Comparison of ENCODE assay signal across 27 cellular contexts in genomic region chr1:37948160-37948559, GRCh38. TPM values are rescaled to one million over a fixed set of nuclear protein-coding genes. Genes with fewer than 3 reads are reported as not detected.
DNase-seq lines count a peak whose midpoint lies in the region; ATAC-seq, FAIRE-seq and TF ChIP-seq lines count a peak whose summit lies in the region.
"Had no signal": no experiment of that assay in that cellular context is flagged by ENCODE, and none has a peak within 500 bp of the region (broad histone marks: within the 10 kb centered on the region; RNA-seq: fewer than 3 reads in every experiment).

No MANE protein-coding gene starts in this region.

- H2AFZ ChIP-seq in GM12878 (ENCODE audit: control insufficient read depth, low read depth, low read length) (peak overlapping the region; percentile 3), H9 (ENCODE audit: low read length) (no peak overlapping the region)

- SMC1A ChIA-PET in GM12878 (lab: Charles Lee; ENCODE audit: uncharacterized antibody, unreplicated experiment): interaction anchor here (1.2 to 3.1 kb wide), 9 partner anchors 10 to 75 kb away, joined by 3 to 17 read pairs (median 5); no protein-coding TSS in a partner anchor

- no peaks in the 10 kb centered on the region for H3K79me1 ChIP-seq in H9 (ENCODE audit: insufficient read depth, low read depth, low read length, poor library complexity, severe bottlenecking)

- H3K79me2 ChIP-seq in GM12878 (ENCODE audit: control insufficient read depth, insufficient read depth, low read length) (peaks cover 5% of the 10 kb centered on the region; the same call in 1 of the 2 replicates), H9 (ENCODE audit: insufficient read depth, low read length) (no peaks in the 10 kb centered on the region)

- TF ChIP-seq CTCF in GM12878 (IDR thresholded peaks at IDR 0.05 in 2 of 3, conservative IDR thresholded peaks at IDR 0.05 in 1 of 3; ENCODE audit: control insufficient read depth in 2 of 3, extremely low read depth in 1 of 3, insufficient read depth in 1 of 3, low read depth in 3 of 3, low read length in 3 of 3) (no peak), spleen (IDR thresholded peaks at IDR 0.05 in 8 of 11, conservative IDR thresholded peaks at IDR 0.05 in 3 of 11) (no peak), chondrocyte (IDR thresholded peaks at IDR 0.05) (no peak), H9 (conservative IDR thresholded peaks at IDR 0.05) (no peak)

- no peaks in the 10 kb centered on the region for H3K27me3 ChIP-seq in GM12878 (replicated peaks in 1 of 2; ENCODE audit: control insufficient read depth in 2 of 2, insufficient read depth in 2 of 2, low read length in 1 of 2)
- no peaks in the 10 kb centered on the region for H3K27me3 ChIP-seq in spleen (replicated peaks in 1 of 7)
- H3K27me3 ChIP-seq in H9 (ENCODE audit: insufficient read depth, low read length): no peaks in the 10 kb centered on the region
- H3K27me3 ChIP-seq: upper lobe of left lung had no signal

- no peak overlapping the region for H2BK12ac ChIP-seq in H9 (ENCODE audit: insufficient read length, low read depth, low read length)

- no peak for TF ChIP-seq RAD21 in GM12878 (IDR thresholded peaks at IDR 0.05; ENCODE audit: insufficient read depth, low read depth, low read length)

- CTCF ChIA-PET in GM12878 (lab: Yijun Ruan, JAX): interaction anchor here (1.3 to 4.5 kb wide), 9 partner anchors 11 to 88 kb away, joined by 3 to 15 read pairs (median 6); partner anchors contain the start of genes MTF1 and SF3A3

- H3K27me3 Mint-ChIP-seq in T-helper 1 cell treated with Interleukin-12 subunit alpha and Interleukin-12 subunit beta and Interleukin-4 antibody, amounts not matched to agents 30 μg/mL and 1 μg/mL, for 36 hours (ENCODE audit: low read depth): no peaks in the 10 kb centered on the region
- no peaks in the 10 kb centered on the region for H3K27me3 Mint-ChIP-seq in chondrocyte (ENCODE audit: low read depth)
- no peaks in the 10 kb centered on the region for H3K27me3 Mint-ChIP-seq in H9 (ENCODE audit: low read depth)
- H3K27me3 Mint-ChIP-seq: progenitor cell of endocrine pancreas had no signal

- no peak overlapping the region for H3K14ac ChIP-seq in H9 (ENCODE audit: insufficient read depth, low read length)

- no peak overlapping the region for H4K91ac ChIP-seq in H9 (ENCODE audit: insufficient read length, low read depth, low read length)

- in situ Hi-C loops in GM12878 (cut with MboI): no loop called here

- no peak for TF ChIP-seq POLR2A in GM12878 (IDR thresholded peaks at IDR 0.05; ENCODE audit: low read depth, low read length)
- TF ChIP-seq POLR2A in spleen (IDR thresholded peaks at IDR 0.05): no peak

- H2BK120ac ChIP-seq in H9 (ENCODE audit: low read depth, low read length, poor library complexity, severe bottlenecking): no peak overlapping the region

- no peak overlapping the region for H2AK5ac ChIP-seq in H9 (ENCODE audit: insufficient read length, low read length)

- no peak overlapping the region for H3T11ph ChIP-seq in H9 (ENCODE audit: low read length)

- no peak overlapping the region for H3K18ac ChIP-seq in H9 (ENCODE audit: insufficient read length, low read depth, low read length)

- no peak overlapping the region for H3K56ac ChIP-seq in H9 (ENCODE audit: insufficient read length, low read depth, low read length)

- H3K9me3 Mint-ChIP-seq in T-helper 1 cell treated with Interleukin-12 subunit alpha and Interleukin-12 subunit beta and Interleukin-4 antibody, amounts not matched to agents 30 μg/mL and 1 μg/mL, for 36 hours: no peaks in the 10 kb centered on the region
- no peaks in the 10 kb centered on the region for H3K9me3 Mint-ChIP-seq in chondrocyte (ENCODE audit: low read depth)
- H3K9me3 Mint-ChIP-seq in H9: no peaks in the 10 kb centered on the region
- H3K9me3 Mint-ChIP-seq: CD8-positive, alpha-beta memory T cell had no signal

- no peak overlapping the region for H3K4ac ChIP-seq in H9 (ENCODE audit: low read depth, low read length)

- peak overlapping the region; percentile 41 for H3K27ac Mint-ChIP-seq in T-helper 1 cell treated with Interleukin-12 subunit alpha and Interleukin-12 subunit beta and Interleukin-4 antibody, amounts not matched to agents 30 μg/mL and 1 μg/mL, for 36 hours
- no peak overlapping the region for H3K27ac Mint-ChIP-seq in chondrocyte (ENCODE audit: unreplicated experiment)
- no peak overlapping the region for H3K27ac Mint-ChIP-seq in H9
- H3K27ac Mint-ChIP-seq: progenitor cell of endocrine pancreas had no signal

- no peak overlapping the region for H3K23ac ChIP-seq in H9 (ENCODE audit: insufficient read length, low read depth, low read length)

- WGBS in GM12878 (ENCODE audit: insufficient coverage, insufficient replicate concordance, low lambda C conversion rate, missing lambda C conversion rate): 19% methylated on average over 2 of the region's 2 CpGs
- WGBS in spleen, 5 donors: 59 to 75% (median 63%) methylated on average over 2 of the region's 2 CpGs
- WGBS in H9 (ENCODE audit: extremely low coverage, insufficient read length, low lambda C conversion rate): no CpG with 5 or more reads among the region's 2 CpGs

- DNase-seq in T-helper 1 cell: no peak
- DNase-seq in NCI-H526 treated with DMSO at 0.1 percent for 48 hours (lab: John Stamatoyannopoulos, UW): peak; percentile 79
- no peak for DNase-seq in GM12878 (ENCODE audit: low read depth, low spot score)
- no peak for DNase-seq in spleen
- DNase-seq in chondrocyte (ENCODE audit: low spot score): no peak
- no peak for DNase-seq in H9
- DNase-seq: activated CD4-positive, CD25-positive, alpha-beta regulatory T cell treated with anti-CD3 and anti-CD28 coated beads, Interleukin-2, amount 50 U/mL, for 72 hours; activated naive CD4-positive, alpha-beta T cell treated with anti-CD3 and anti-CD28 coated beads, Interleukin-2, amount 50 U/mL, for 16 hours; CD8-positive, alpha-beta memory T cell; cerebellar nuclear complex; GDM1; NCI-H1048; NCI-H187 treated with DMSO at 0.1 percent for 48 hours; NCI-H2227 treated with DMSO at 0.1 percent for 48 hours; NCI-H774; PC-3; SHP77; upper lobe of left lung had no signal

- BruUV-seq in GM12878 (replicated peaks; lab: Mats Ljungman, UMichigan): no TSS peak

- no peak overlapping the region for H3K9ac ChIP-seq in GM12878 (ENCODE audit: control insufficient read depth, insufficient read depth, low read length)
- H3K9ac ChIP-seq in H9 (ENCODE audit: extremely low read depth, insufficient read length, low read length): no peak overlapping the region

- intact Hi-C loops in GM12878 (cut with micrococcal nuclease; ENCODE audit: unreplicated experiment) (no loop called here), spleen (cut with DNase I; ENCODE audit: low total_unique reads) (no loop called here)

- no peak for ATAC-seq in GM12878
- no peak for ATAC-seq in HG03442 (IDR thresholded peaks at IDR 0.05; ENCODE audit: unreplicated experiment)
- ATAC-seq: PC-3, sciatic nerve had no signal

- POLR2A ChIA-PET in GM12878 (lab: Charles Lee): interaction anchor here (0.9 to 2.9 kb wide), 4 partner anchors 10 to 25 kb away, joined by 3 to 17 read pairs (median 3); no protein-coding TSS in a partner anchor

- no peak overlapping the region for H2BK15ac ChIP-seq in H9 (ENCODE audit: low read depth, low read length)

- H2BK5ac ChIP-seq in H9 (ENCODE audit: insufficient read length, low read length): no peak overlapping the region

- RAD21 ChIA-PET in GM12878 (lab: Charles Lee; ENCODE audit: unreplicated experiment): interaction anchor here (2.2 to 4.4 kb wide), 2 partner anchors 21 to 47 kb away, joined by 13 to 28 read pairs; no protein-coding TSS in a partner anchor

- H3K4me3 ChIP-seq in GM12878 (no peak overlapping the region), spleen (no peak overlapping the region)
- H3K4me3 ChIP-seq: lung, upper lobe of left lung had no signal

- H3K27ac ChIP-seq in GM12878 (ENCODE audit: control insufficient read depth, insufficient read depth): peak overlapping the region; percentile 43
- peak overlapping the region in 5 of 8 donors; percentile 88 to 93 (median 88) for H3K27ac ChIP-seq in spleen
- no peak overlapping the region for H3K27ac ChIP-seq in H9 (ENCODE audit: insufficient read length, low read depth, low read length)
- H3K27ac ChIP-seq: 22Rv1, epithelial cell of prostate had no signal

- no peak for TF ChIP-seq EP300 in GM12878 (IDR thresholded peaks at IDR 0.05; ENCODE audit: borderline replicate concordance in 1 of 2, control insufficient read depth in 1 of 2, low read depth in 2 of 2, low read length in 2 of 2)

- H4K8ac ChIP-seq in H9 (replicated peaks; ENCODE audit: insufficient read length, low read depth, low read length): no peak overlapping the region

- H3K4me3 Mint-ChIP-seq in T-helper 1 cell treated with Interleukin-12 subunit alpha and Interleukin-12 subunit beta and Interleukin-4 antibody, amounts not matched to agents 30 μg/mL and 1 μg/mL, for 36 hours: no peak overlapping the region
- H3K4me3 Mint-ChIP-seq in chondrocyte (ENCODE audit: unreplicated experiment): no peak overlapping the region
- no peak overlapping the region; a peak in 1 of 5 replicates for H3K4me3 Mint-ChIP-seq in H9

- H3K36me3 Mint-ChIP-seq in T-helper 1 cell treated with Interleukin-12 subunit alpha and Interleukin-12 subunit beta and Interleukin-4 antibody, amounts not matched to agents 30 μg/mL and 1 μg/mL, for 36 hours (ENCODE audit: low read depth): peaks cover 4% of the 10 kb centered on the region
- H3K36me3 Mint-ChIP-seq in chondrocyte (ENCODE audit: low read depth): peaks cover 3% of the 10 kb centered on the region
- H3K36me3 Mint-ChIP-seq in H9 (ENCODE audit: insufficient read depth in 1 of 3, low read depth in 3 of 3): peaks cover 0 to 2% (median 2%) of the 10 kb centered on the region in 3 experiments; a peak in 2 of 7 replicates

- peaks cover 3% of the 10 kb centered on the region for H3K23me2 ChIP-seq in H9 (ENCODE audit: insufficient read length, low read depth, low read length, poor library complexity, severe bottlenecking)

- H3K4me1 ChIP-seq in GM12878 (ENCODE audit: control insufficient read depth, insufficient read depth, low read length) (peaks cover 34% of the 10 kb centered on the region), spleen (peaks cover 0 to 46% (median 32%) of the 10 kb centered on the region in 6 donors), H9 (ENCODE audit: insufficient read depth, low read length) (no peaks in the 10 kb centered on the region)

- H4K5ac ChIP-seq in H9 (ENCODE audit: insufficient read length, low read depth, low read length): no peak overlapping the region

- peaks cover 10% of the 10 kb centered on the region for H3K4me1 Mint-ChIP-seq in T-helper 1 cell treated with Interleukin-12 subunit alpha and Interleukin-12 subunit beta and Interleukin-4 antibody, amounts not matched to agents 30 μg/mL and 1 μg/mL, for 36 hours (ENCODE audit: low read depth)
- H3K4me1 Mint-ChIP-seq in chondrocyte (ENCODE audit: low read depth) (peaks cover 25% of the 10 kb centered on the region), H9 (peaks cover 20 to 23% of the 10 kb centered on the region in 2 experiments)

- no peak overlapping the region for H2BK20ac ChIP-seq in H9 (ENCODE audit: low read depth, low read length, poor library complexity, severe bottlenecking)

- H3K9me3 ChIP-seq in GM12878 (replicated peaks; ENCODE audit: control insufficient read depth, insufficient read depth, low read length) (no peaks in the 10 kb centered on the region; the same call in 2 of the 3 replicates), spleen (no peaks in the 10 kb centered on the region), H9 (ENCODE audit: control insufficient read depth, low read depth, low read length) (no peaks in the 10 kb centered on the region)
- H3K9me3 ChIP-seq: upper lobe of left lung had no signal

- H3K4me2 ChIP-seq in GM12878 (ENCODE audit: control insufficient read depth, insufficient read depth) (no peak overlapping the region), H9 (ENCODE audit: insufficient read depth, insufficient read length, low read length) (no peak overlapping the region)

- H3K36me3 ChIP-seq in GM12878 (ENCODE audit: control insufficient read depth in 2 of 2, insufficient read depth in 2 of 2, low read length in 1 of 2) (no peaks in the 10 kb centered on the region; a peak in 1 of 4 replicates), spleen (peaks cover 0 to 21% (median 6%) of the 10 kb centered on the region in 6 donors)

- no peak for FAIRE-seq in GM12878 (lab: Jason Lieb, UNC)
- FAIRE-seq: H54, TTC549 had no signal

- H4K20me1 ChIP-seq in GM12878 (ENCODE audit: control insufficient read depth, insufficient read depth): no peaks in the 10 kb centered on the region
- H4K20me1 ChIP-seq in H9 (ENCODE audit: control insufficient read depth, insufficient read depth, insufficient read length): no peaks in the 10 kb centered on the region

RNA-seq across cellular contexts. Expression of gene INPP5B, which starts 1.3 kb away (rescaled TPM):
- 129 and 133 TPM in 2 replicates for total RNA-seq in GM12878 (2013; cell fraction: nucleolus; rRNA removed)
- total RNA-seq in GM12878 (2014; rRNA removed) (38.5 and 46.2 TPM in 2 replicates), GM12878 (2014; rRNA removed; fragmentation: Illumina TruSeq; extraction: Trizol) (28.8 and 28.9 TPM in 2 replicates), GM12878 (2021) (32.0 and 32.6 TPM in 2 replicates), spleen (10 to 100 TPM; 31.0 to 70.7 (median 45.0) TPM), chondrocyte (18.7 to 21.2 TPM (median 20.6 TPM) in 3 replicates), H9 (2021) (28.2 and 28.8 TPM in 2 replicates)
- polyA plus RNA-seq in GM12878 (2011; ENCODE audit: low read depth): 16.3 TPM
- polyA plus RNA-seq in GM12878 (2011; rRNA removed) (45.0 and 54.4 TPM in 2 replicates), GM12878 (2014; fragmentation: Illumina TruSeq; extraction: Trizol) (25.0 and 27.1 TPM in 2 replicates), GM12878 (2014; fragmentation: Nextera tagmentation; extraction: Ambion mirVana) (10 to 100 TPM; 10.9 to 14.6 TPM), GM12878 (2014; rRNA removed) (27.8 and 29.7 TPM in 2 replicates), GM12878 (2016; fragmentation: Nextera tagmentation; extraction: Ambion mirVana) (10 to 100 TPM; 18.3 to 22.2 TPM), spleen (10 to 100 TPM; 11.4 to 27.5 (median 19.0) TPM)
- 43.4 and 43.6 TPM in 2 replicates for polyA plus RNA-seq in GM12878 (2011; cell fraction: cytosol; rRNA removed)
- 73.7 and 81.6 TPM in 2 replicates for polyA plus RNA-seq in GM12878 (2011; cell fraction: nucleus; rRNA removed)
- 17.4 and 21.7 TPM in 2 replicates for polyA plus RNA-seq in GM12878 (2012)
- 50.5 and 57.4 TPM in 2 replicates for polyA minus RNA-seq in GM12878 (2011; rRNA and poly(A)+ RNA removed)
- polyA minus RNA-seq in GM12878 (2011; cell fraction: cytosol; rRNA and poly(A)+ RNA removed): 16.6 and 20.0 TPM in 2 replicates
- polyA minus RNA-seq in GM12878 (2011; cell fraction: nucleus; rRNA and poly(A)+ RNA removed): 32.5 and 63.1 TPM in 2 replicates

RNA-seq across cellular contexts. Expression of gene SF3A3, which starts 41.7 kb away (rescaled TPM):
- total RNA-seq in GM12878 (2013; cell fraction: nucleolus; rRNA removed): 53.4 and 56.6 TPM in 2 replicates
- total RNA-seq in GM12878 (2014; rRNA removed) (83.7 and 106 TPM in 2 replicates), GM12878 (2014; rRNA removed; fragmentation: Illumina TruSeq; extraction: Trizol) (164 and 165 TPM in 2 replicates), GM12878 (2021) (72.3 and 78.9 TPM in 2 replicates), spleen (10 to 100 TPM; 44.5 to 64.3 (median 53.6) TPM), chondrocyte (45.6 to 60.4 TPM (median 46.2 TPM) in 3 replicates), H9 (2021) (143 and 144 TPM in 2 replicates)
- polyA plus RNA-seq in GM12878 (2011; ENCODE audit: low read depth): 62.9 TPM
- polyA plus RNA-seq in GM12878 (2011; rRNA removed) (76.5 and 110 TPM in 2 replicates), GM12878 (2014; fragmentation: Illumina TruSeq; extraction: Trizol) (170 and 185 TPM in 2 replicates), GM12878 (2014; fragmentation: Nextera tagmentation; extraction: Ambion mirVana) (100 to 1,000 TPM in 1 of 2 experiments, 10 to 100 TPM in 1; 86.0 to 133 TPM), GM12878 (2014; rRNA removed) (74.4 and 98.3 TPM in 2 replicates), GM12878 (2016; fragmentation: Nextera tagmentation; extraction: Ambion mirVana) (100 to 1,000 TPM; 154 to 155 TPM), spleen (10 to 100 TPM; 19.7 to 24.9 (median 22.1) TPM)
- 39.0 TPM in 2 replicates for polyA plus RNA-seq in GM12878 (2011; cell fraction: cytosol; rRNA removed)
- polyA plus RNA-seq in GM12878 (2011; cell fraction: nucleus; rRNA removed): 40.8 and 53.3 TPM in 2 replicates
- polyA plus RNA-seq in GM12878 (2012): 48.6 and 66.5 TPM in 2 replicates
- polyA minus RNA-seq in GM12878 (2011; rRNA and poly(A)+ RNA removed): 42.9 and 53.5 TPM in 2 replicates
- polyA minus RNA-seq in GM12878 (2011; cell fraction: cytosol; rRNA and poly(A)+ RNA removed): 31.5 and 45.2 TPM in 2 replicates
- polyA minus RNA-seq in GM12878 (2011; cell fraction: nucleus; rRNA and poly(A)+ RNA removed): 14.7 and 25.3 TPM in 2 replicates

RNA-seq across cellular contexts. Expression of gene FHL3, which starts 57.2 kb away (rescaled TPM):
- total RNA-seq in GM12878 (2013; cell fraction: nucleolus; rRNA removed): 9.3 and 14.1 TPM in 2 replicates
- total RNA-seq in GM12878 (2014; rRNA removed): 8.1 and 8.9 TPM in 2 replicates
- 4.2 and 5.2 TPM in 2 replicates for total RNA-seq in GM12878 (2014; rRNA removed; fragmentation: Illumina TruSeq; extraction: Trizol)
- 11.5 and 13.9 TPM in 2 replicates for total RNA-seq in GM12878 (2021)
- 4.2 TPM for polyA plus RNA-seq in GM12878 (2011; ENCODE audit: low read depth)
- 0.53 and 1.3 TPM in 2 replicates for polyA plus RNA-seq in GM12878 (2011; rRNA removed)
- polyA plus RNA-seq in GM12878 (2011; cell fraction: cytosol; rRNA removed): 2.2 and 2.6 TPM in 2 replicates
- polyA plus RNA-seq in GM12878 (2011; cell fraction: nucleus; rRNA removed): 3.2 and 3.6 TPM in 2 replicates
- polyA plus RNA-seq in GM12878 (2012): 9.1 and 13.9 TPM in 2 replicates
- polyA plus RNA-seq in GM12878 (2014; fragmentation: Illumina TruSeq; extraction: Trizol): 3.9 and 9.2 TPM in 2 replicates
- 1 to 10 TPM in 1 of 2 experiments, under 1 TPM in 1; 0.26 to 1.3 TPM for polyA plus RNA-seq in GM12878 (2014; fragmentation: Nextera tagmentation; extraction: Ambion mirVana)
- polyA plus RNA-seq in GM12878 (2014; rRNA removed): 7.7 and 10.3 TPM in 2 replicates
- 10 to 100 TPM; 10.1 to 10.7 TPM for polyA plus RNA-seq in GM12878 (2016; fragmentation: Nextera tagmentation; extraction: Ambion mirVana)
- 1.8 and 4.2 TPM in 2 replicates for polyA minus RNA-seq in GM12878 (2011; rRNA and poly(A)+ RNA removed)
- polyA minus RNA-seq in GM12878 (2011; cell fraction: cytosol; rRNA and poly(A)+ RNA removed): 2.3 and 6.5 TPM in 2 replicates
- 2.7 and 3.2 TPM in 2 replicates for polyA minus RNA-seq in GM12878 (2011; cell fraction: nucleus; rRNA and poly(A)+ RNA removed)
- 10 to 100 TPM; 13.0 to 39.9 (median 19.5) TPM for total RNA-seq in spleen
- polyA plus RNA-seq in spleen: 10 to 100 TPM in 1 of 3 donors, 1 to 10 TPM in 2; 8.6 to 14.0 (median 9.3) TPM
- 57.9 to 72.6 TPM (median 58.9 TPM) in 3 replicates for total RNA-seq in chondrocyte
- total RNA-seq in H9 (2021): 32.8 and 34.2 TPM in 2 replicates
